In the genomic region with DNA sequence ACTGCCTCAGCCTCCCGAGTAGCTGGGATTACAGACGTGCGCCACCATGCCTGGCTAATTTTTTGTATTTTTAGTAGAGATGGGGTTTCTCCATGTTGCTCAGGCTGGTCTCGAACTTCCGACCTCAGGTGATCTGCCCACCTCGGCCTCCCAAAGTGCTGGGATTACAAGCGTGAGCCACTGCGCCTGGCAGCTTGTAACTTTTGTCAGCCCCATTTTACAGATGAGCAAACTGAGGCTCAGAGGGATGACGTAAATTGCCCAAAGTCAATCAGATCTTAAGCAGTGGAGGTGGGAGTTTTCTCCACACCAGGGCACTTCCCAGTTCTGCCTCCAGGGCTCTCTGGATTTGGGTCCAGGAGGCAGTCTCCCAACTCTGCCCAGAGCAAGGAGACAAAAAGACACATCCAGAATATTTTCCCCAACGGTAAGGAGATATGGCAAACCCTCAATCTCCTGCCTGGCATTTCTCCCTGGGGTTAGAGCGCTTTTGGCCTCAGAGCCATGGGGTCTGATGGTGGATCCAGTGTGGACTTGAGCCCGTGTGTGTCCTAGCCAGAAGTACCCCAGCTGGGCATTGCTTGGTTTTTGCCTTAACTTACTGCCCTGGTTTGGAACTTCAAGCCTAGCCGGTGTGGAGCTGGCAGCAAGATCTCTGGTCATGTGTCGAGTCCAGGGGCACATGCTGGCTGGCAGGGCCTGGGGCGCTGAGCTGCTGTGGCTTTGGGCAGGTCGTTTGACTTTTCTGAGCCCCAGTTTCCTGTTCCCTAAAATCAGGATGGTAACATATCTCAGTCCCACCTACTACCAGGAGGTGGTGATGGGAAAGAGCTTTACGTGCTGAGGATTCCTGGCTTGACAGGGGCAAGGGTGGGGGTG, we compare ENCODE assay signal across 18 cellular contexts. TPM values are rescaled to one million over a fixed set of nuclear protein-coding genes. Genes with fewer than 3 reads are reported as not detected.
DNase-seq lines count a peak whose midpoint lies in the region; ATAC-seq, FAIRE-seq and TF ChIP-seq lines count a peak whose summit lies in the region.
"Had no signal": no experiment of that assay in that cellular context is flagged by ENCODE, and none has a peak within 500 bp of the region (broad histone marks: within the 10 kb centered on the region; RNA-seq: fewer than 3 reads in every experiment).

No MANE protein-coding gene starts in this region.

- H3K9ac ChIP-seq in GM23248 (no peak overlapping the region), PC-3 (ENCODE audit: low read length) (no peak overlapping the region), H1 (replicated peaks in 1 of 4; ENCODE audit: extremely low read depth in 1 of 4, low read depth in 3 of 4, low read length in 3 of 4) (no peak overlapping the region)

- no peak overlapping the region for H3K4ac ChIP-seq in H1 (replicated peaks; ENCODE audit: insufficient read length, low read depth, low read length)

- H4K20me1 ChIP-seq in GM23248 (ENCODE audit: insufficient read depth) (no peaks in the 10 kb centered on the region), PC-3 (ENCODE audit: low read length) (no peaks in the 10 kb centered on the region), H1 (replicated peaks in 1 of 2; ENCODE audit: control insufficient read depth in 1 of 2, insufficient read depth in 2 of 2, low read length in 2 of 2) (peaks cover 0 to 2% of the 10 kb centered on the region in 2 experiments)

- H3K9me2 ChIP-seq in GM23248 (ENCODE audit: insufficient read depth) (no peaks in the 10 kb centered on the region), PC-3 (replicated peaks; ENCODE audit: low read length) (no peaks in the 10 kb centered on the region)

- H4K91ac ChIP-seq in H1 (replicated peaks; ENCODE audit: insufficient read length, low read length), result no peak overlapping the region

- H3K4me3 ChIP-seq in GM23248 (no peak overlapping the region), PC-3 (ENCODE audit: low read length) (no peak overlapping the region), H1 (ENCODE audit: extremely low read depth in 1 of 4, insufficient read depth in 2 of 4, low read depth in 3 of 4, low read length in 4 of 4) (no peak overlapping the region), SJCRH30 (no peak overlapping the region)
- H3K4me3 ChIP-seq: PC-9, SJSA1 had no signal

- no peak overlapping the region for H2BK12ac ChIP-seq in H1 (ENCODE audit: low read depth, low read length)

- H2AK5ac ChIP-seq in H1 (ENCODE audit: low read depth, low read length), result no peak overlapping the region

- H2BK15ac ChIP-seq in H1 (ENCODE audit: low read length), result no peak overlapping the region; the same call in 1 of the 2 replicates

- H3F3A ChIP-seq in GM23248 (ENCODE audit: insufficient read depth) (no peaks in the 10 kb centered on the region), PC-3 (ENCODE audit: low read length, unreplicated experiment) (no peaks in the 10 kb centered on the region)

- H3K56ac ChIP-seq in H1 (replicated peaks; ENCODE audit: insufficient read length, low read depth, low read length), result no peak overlapping the region

- H3K18ac ChIP-seq in H1 (ENCODE audit: extremely low read depth, low read length), result peak overlapping the region; percentile 32; the same call in 1 of the 2 replicates

- POLR2A ChIA-PET in PC-3 (lab: Charles Lee; ENCODE audit: unreplicated experiment), result no interaction called here
- POLR2A ChIA-PET in H1 (lab: Charles Lee; ENCODE audit: partially characterized antibody), result interaction anchor here (0.9 to 1.1 kb wide), 3 partner anchors 9 to 51 kb away, joined by 3 to 4 read pairs (median 3); no protein-coding TSS in a partner anchor

- H3K9me3 ChIP-seq in GM23248 (ENCODE audit: low read depth) (no peaks in the 10 kb centered on the region), PC-3 (ENCODE audit: low read length) (no peaks in the 10 kb centered on the region), H1 (ENCODE audit: insufficient read depth in 2 of 2, low read depth in 1 of 2, low read length in 1 of 2) (no peaks in the 10 kb centered on the region), SJCRH30 (replicated peaks) (no peaks in the 10 kb centered on the region)

- H2AFZ ChIP-seq in GM23248 (no peak overlapping the region), PC-3 (ENCODE audit: low read length) (no peak overlapping the region), H1 (ENCODE audit: low read length) (no peak overlapping the region)
- H2AFZ ChIP-seq: PC-9 had no signal

- no peak overlapping the region for H2BK20ac ChIP-seq in H1 (ENCODE audit: low read length)

- H3K4me2 ChIP-seq in GM23248 (ENCODE audit: unreplicated experiment), result no peak overlapping the region
- H3K4me2 ChIP-seq in PC-3 (ENCODE audit: low read length), result no peak overlapping the region
- no peak overlapping the region for H3K4me2 ChIP-seq in H1 (ENCODE audit: insufficient read depth in 1 of 2, low read depth in 2 of 2, low read length in 2 of 2)
- H3K4me2 ChIP-seq: PC-9 had no signal

- BruUV-seq in PC-3 (replicated peaks; lab: Mats Ljungman, UMichigan), result no TSS peak

- H3K36me3 ChIP-seq in GM23248 (ENCODE audit: low read depth) (no peaks in the 10 kb centered on the region), PC-3 (ENCODE audit: low read depth, low read length) (no peaks in the 10 kb centered on the region), H1 (ENCODE audit: control insufficient read depth in 2 of 4, insufficient read depth in 4 of 4, low read length in 3 of 4) (no peaks in the 10 kb centered on the region), SJCRH30 (no peaks in the 10 kb centered on the region)
- H3K36me3 ChIP-seq: SJSA1 had no signal

- H3K27ac ChIP-seq in GM23248 (no peak overlapping the region), PC-3 (ENCODE audit: low read length) (no peak overlapping the region), H1 (ENCODE audit: low read depth, low read length) (no peak overlapping the region), SJCRH30 (no peak overlapping the region)
- H3K27ac ChIP-seq: PC-9, RWPE1, SJSA1 had no signal

- no peak overlapping the region for H2BK120ac ChIP-seq in H1 (replicated peaks; ENCODE audit: low read depth, low read length)

- intact Hi-C loops in PC-3 (cut with micrococcal nuclease), result no loop called here

- TF ChIP-seq CTCF in PC-3 (conservative IDR thresholded peaks at IDR 0.05; ENCODE audit: low read depth, low read length) (0 out of 2 replicates have a peak, but pooled peaks have one; percentile 9), H1 (IDR thresholded peaks at IDR 0.05; ENCODE audit: control extremely low read depth in 1 of 3, insufficient read depth in 1 of 3, low read depth in 1 of 3, low read length in 3 of 3) (no peak), type B pancreatic cell (conservative IDR thresholded peaks at IDR 0.05) (peak; percentile 34)

- H3K23me2 ChIP-seq in H1 (ENCODE audit: low read depth, low read length), result peaks cover 8% of the 10 kb centered on the region; the same call in 1 of the 2 replicates

- H3K4me3 Mint-ChIP-seq in type B pancreatic cell, result no peak overlapping the region
- no peak overlapping the region for H3K4me3 Mint-ChIP-seq in activated naive CD8-positive, alpha-beta T cell treated with anti-CD3 and anti-CD28 coated beads for 36 hours

- no peak overlapping the region for H4K8ac ChIP-seq in H1 (ENCODE audit: extremely low read depth, insufficient read depth, low read length)

- H3K27me3 Mint-ChIP-seq in type B pancreatic cell, result peaks cover 22% of the 10 kb centered on the region
- peaks cover 53% of the 10 kb centered on the region for H3K27me3 Mint-ChIP-seq in activated naive CD8-positive, alpha-beta T cell treated with anti-CD3 and anti-CD28 coated beads for 36 hours

- CTCF ChIA-PET in PC-3 (lab: Charles Lee) (no interaction called here), H1 (lab: Charles Lee; ENCODE audit: partially characterized antibody) (interaction anchor here (0.5 to 26.7 kb wide), 16 partner anchors 9 to 452 kb away, joined by 3 to 577 read pairs (median 4); partner anchors contain the start of gene HIGD1B)

- TF ChIP-seq EP300 in H1 (IDR thresholded peaks at IDR 0.05; ENCODE audit: borderline replicate concordance in 1 of 2, low read depth in 2 of 2, low read length in 2 of 2), result no peak

- H3K36me3 Mint-ChIP-seq in type B pancreatic cell, result no peaks in the 10 kb centered on the region
- H3K36me3 Mint-ChIP-seq in activated naive CD8-positive, alpha-beta T cell treated with anti-CD3 and anti-CD28 coated beads for 36 hours, result no peaks in the 10 kb centered on the region
- H3K36me3 Mint-ChIP-seq: CD14-positive monocyte had no signal

- H3K27me3 ChIP-seq in GM23248 (replicated peaks; ENCODE audit: insufficient read depth), result peaks cover 5% of the 10 kb centered on the region; the same call in 1 of the 2 replicates
- 0 out of 2 replicates have a peak, but pooled peaks cover 5% of the 10 kb centered on the region for H3K27me3 ChIP-seq in PC-3 (ENCODE audit: low read length)
- H3K27me3 ChIP-seq in H1 (replicated peaks in 1 of 4; ENCODE audit: control insufficient read depth in 3 of 4, extremely low read depth in 1 of 4, insufficient read depth in 3 of 4, low read length in 3 of 4), result peaks cover 25 to 35% (median 31%) of the 10 kb centered on the region in 4 experiments
- H3K27me3 ChIP-seq in SJCRH30, result peaks cover 6% of the 10 kb centered on the region; the same call in 1 of the 2 replicates

- no peaks in the 10 kb centered on the region for H3K4me1 Mint-ChIP-seq in type B pancreatic cell (ENCODE audit: unreplicated experiment)
- no peaks in the 10 kb centered on the region for H3K4me1 Mint-ChIP-seq in activated naive CD8-positive, alpha-beta T cell treated with anti-CD3 and anti-CD28 coated beads for 36 hours

- H3K79me2 ChIP-seq in GM23248 (ENCODE audit: insufficient read depth) (no peaks in the 10 kb centered on the region), PC-3 (ENCODE audit: low read length) (no peaks in the 10 kb centered on the region), H1 (ENCODE audit: control insufficient read depth in 1 of 2, insufficient read depth in 2 of 2, low read length in 2 of 2) (no peaks in the 10 kb centered on the region)

- DNase-seq in GM23248, result peak; percentile 19
- DNase-seq in PC-3, result no peak
- no peak for DNase-seq in H1 (ENCODE audit: low read depth in 1 of 2, low spot score in 2 of 2)
- no peak for DNase-seq in type B pancreatic cell (ENCODE audit: extremely low spot score, unreplicated experiment)
- no peak for DNase-seq in SJCRH30
- no peak for DNase-seq in activated naive CD8-positive, alpha-beta T cell treated with anti-CD3 and anti-CD28 coated beads for 36 hours
- DNase-seq: ACHN, GDM1, GOT3, NCI-H1417 treated with DMSO at 0.1 percent for 48 hours, NCI-H1930, NCI-H345, NCI-H526, PC-9 had no signal

- WGBS in GM23248 (ENCODE audit: low coverage in 1 of 2, low lambda C conversion rate in 2 of 2, missing lambda C conversion rate in 2 of 2), 2 experiments, result 61 to 67% methylated on average over 17 of the region's 17 CpGs
- 82% methylated on average over 17 of the region's 17 CpGs; no CpG with 5 or more reads in 1 of the 2 experiments for whole genome bisulfite sequencing in H1 (ENCODE audit: extremely low coverage in 1 of 2, insufficient coverage in 1 of 2, insufficient read length in 1 of 2, insufficient replicate concordance in 2 of 2, low coverage in 1 of 2, low lambda C conversion rate in 2 of 2, missing lambda C conversion rate in 1 of 2), 2 experiments

- H3K4me1 ChIP-seq in GM23248 (ENCODE audit: insufficient read depth) (no peaks in the 10 kb centered on the region), PC-3 (ENCODE audit: insufficient read depth, low read length) (peaks cover 4% of the 10 kb centered on the region; the same call in 1 of the 2 replicates), H1 (replicated peaks in 1 of 4; ENCODE audit: control insufficient read depth in 3 of 4, insufficient read depth in 4 of 4, low read length in 3 of 4) (peaks cover 0 to 13% (median 2%) of the 10 kb centered on the region in 4 experiments; a peak in 4 of 7 replicates), SJCRH30 (peaks cover 5% of the 10 kb centered on the region; the same call in 1 of the 2 replicates)

- no peak; a peak in 1 of 4 replicates for TF ChIP-seq RAD21 in H1 (IDR thresholded peaks at IDR 0.05 in 1 of 2, conservative IDR thresholded peaks at IDR 0.05 in 1 of 2; ENCODE audit: low read depth in 2 of 2, low read length in 2 of 2)

- H4K5ac ChIP-seq in H1 (ENCODE audit: insufficient read length, low read depth, low read length), result no peak overlapping the region

- FAIRE-seq in H1 (lab: Jason Lieb, UNC), result no peak

- H3K23ac ChIP-seq in H1 (ENCODE audit: insufficient read length), result no peak overlapping the region

- no peak overlapping the region for H3K14ac ChIP-seq in H1 (ENCODE audit: insufficient read length)

- no peak for ATAC-seq in PC-3
- no peak for ATAC-seq in HG03457 (IDR thresholded peaks at IDR 0.05; ENCODE audit: unreplicated experiment)

- in situ Hi-C loops in GM23248 (cut with MboI), result loop anchor here (25.0 kb wide), 1 partner anchor 275 kb away; no protein-coding TSS in a partner anchor

- H3K27ac Mint-ChIP-seq in type B pancreatic cell, result no peak overlapping the region
- H3K27ac Mint-ChIP-seq in activated naive CD8-positive, alpha-beta T cell treated with anti-CD3 and anti-CD28 coated beads for 36 hours, result no peak overlapping the region

- H3K9me3 Mint-ChIP-seq in type B pancreatic cell, result no peaks in the 10 kb centered on the region
- H3K9me3 Mint-ChIP-seq in activated naive CD8-positive, alpha-beta T cell treated with anti-CD3 and anti-CD28 coated beads for 36 hours, result no peaks in the 10 kb centered on the region

- H3K79me1 ChIP-seq in H1 (ENCODE audit: low read depth, low read length), result no peaks in the 10 kb centered on the region

- no peak overlapping the region for H2BK5ac ChIP-seq in H1 (ENCODE audit: low read depth, low read length)

- no peak for TF ChIP-seq POLR2A in H1 (IDR thresholded peaks at IDR 0.05; ENCODE audit: control extremely low read depth in 1 of 2, low read depth in 2 of 2, low read length in 2 of 2)

RNA-seq across cellular contexts. Expression of gene ADAM11, which starts 3.4 kb away (rescaled TPM):
- total RNA-seq in GM23248 (2014; rRNA removed; shearing (Covaris generic)), result 0.22 and 0.63 TPM in 2 replicates
- polyA plus RNA-seq in GM23248 (2016; fragmentation: Nextera tagmentation; extraction: Ambion mirVana), result 0.09 and 0.20 TPM in 2 replicates
- total RNA-seq in PC-3 (2014; rRNA removed), result 2.7 and 2.9 TPM in 2 replicates
- total RNA-seq in H1 (2021; fragmentation: NEBNext Ultra II Directional; extraction: Animal tissue kit (Norgen Biotek cat#: 25700)), result 2.8 and 2.9 TPM in 2 replicates
- 2.3 and 2.7 TPM in 2 replicates for polyA plus RNA-seq in H1 (2011; rRNA removed)
- 2.4 TPM for polyA plus RNA-seq in H1 (2011; cell fraction: cytosol; rRNA removed)
- 21.8 TPM for polyA plus RNA-seq in H1 (2011; cell fraction: nucleus; rRNA removed)
- 3.5 to 5.7 TPM (median 4.1 TPM) in 4 replicates for polyA plus RNA-seq in H1 (2012, experiment 1 of 2)
- 2.1 TPM for polyA plus RNA-seq in H1 (2012, experiment 2 of 2)
- 1.1 TPM for polyA plus RNA-seq in H1 (2013, experiment 1 of 2)
- polyA plus RNA-seq in H1 (2013, experiment 2 of 2), result 0.92 TPM
- 1.6 and 1.8 TPM in 2 replicates for polyA minus RNA-seq in H1 (2011; rRNA and poly(A)+ RNA removed)
- polyA minus RNA-seq in H1 (2011; cell fraction: cytosol; rRNA and poly(A)+ RNA removed), result 2.6 TPM
- 3.7 TPM for polyA minus RNA-seq in H1 (2011; cell fraction: nucleus; rRNA and poly(A)+ RNA removed)
- 4.6 and 4.7 TPM in 2 replicates for total RNA-seq in type B pancreatic cell (ENCODE audit: low replicate concordance)
- total RNA-seq in SJCRH30 (2014; rRNA removed; shearing (Covaris generic)), result 0.73 and 0.79 TPM in 2 replicates
- total RNA-seq in activated naive CD8-positive, alpha-beta T cell treated with anti-CD3 and anti-CD28 coated beads for 36 hours, result under 1 TPM; 0.10 TPM
- polyA plus RNA-seq: CD14-positive monocyte had no signal

RNA-seq across cellular contexts. Expression of gene DBF4B, which starts 53.7 kb away (rescaled TPM):
- 3.8 and 6.5 TPM in 2 replicates for total RNA-seq in GM23248 (2014; rRNA removed; shearing (Covaris generic))
- polyA plus RNA-seq in GM23248 (2016; fragmentation: Nextera tagmentation; extraction: Ambion mirVana), result 2.6 and 3.2 TPM in 2 replicates
- total RNA-seq in PC-3 (2014; rRNA removed), result 17.9 and 28.6 TPM in 2 replicates
- 26.9 and 29.1 TPM in 2 replicates for total RNA-seq in H1 (2021; fragmentation: NEBNext Ultra II Directional; extraction: Animal tissue kit (Norgen Biotek cat#: 25700))
- polyA plus RNA-seq in H1 (2011; rRNA removed), result 20.2 and 27.6 TPM in 2 replicates
- 22.9 TPM for polyA plus RNA-seq in H1 (2011; cell fraction: cytosol; rRNA removed)
- polyA plus RNA-seq in H1 (2011; cell fraction: nucleus; rRNA removed), result 49.0 TPM
- polyA plus RNA-seq in H1 (2012, experiment 1 of 2), result 22.7 to 25.1 TPM (median 24.1 TPM) in 4 replicates
- 18.2 TPM for polyA plus RNA-seq in H1 (2012, experiment 2 of 2)
- polyA plus RNA-seq in H1 (2013, experiment 1 of 2), result 16.0 TPM
- polyA plus RNA-seq in H1 (2013, experiment 2 of 2), result 14.8 TPM
- polyA minus RNA-seq in H1 (2011; rRNA and poly(A)+ RNA removed), result 16.4 and 19.4 TPM in 2 replicates
- polyA minus RNA-seq in H1 (2011; cell fraction: cytosol; rRNA and poly(A)+ RNA removed), result 12.1 TPM
- 18.0 TPM for polyA minus RNA-seq in H1 (2011; cell fraction: nucleus; rRNA and poly(A)+ RNA removed)
- 7.3 and 27.7 TPM in 2 replicates for total RNA-seq in type B pancreatic cell (ENCODE audit: low replicate concordance)
- 16.5 and 19.4 TPM in 2 replicates for total RNA-seq in SJCRH30 (2014; rRNA removed; shearing (Covaris generic))
- total RNA-seq in activated naive CD8-positive, alpha-beta T cell treated with anti-CD3 and anti-CD28 coated beads for 36 hours, result 10 to 100 TPM; 21.9 to 24.6 TPM

Comparison
In these comparisons a context has a peak if more than half of its experiments do, and no peak if none do; other contexts are left out.
1. CTCF ChIP-seq: peak in PC-3 (single experiment) and type B pancreatic cell (single experiment); none in H1 (0 of 3).